In genomic region chr2:163838890-163839289, GRCh38 we compare ENCODE assay signal across 26 cellular contexts.
"Had no signal": no experiment of that assay in that cellular context is flagged by ENCODE, and none has a peak within 500 bp of the region (broad histone marks: within the 10 kb centered on the region; RNA-seq: fewer than 3 reads in every experiment).

No MANE protein-coding gene starts in this region.

- H3K27ac Mint-ChIP-seq: memory B cell; naive thymus-derived CD4-positive, alpha-beta T cell; natural killer cell treated with Interleukin-12 subunit alpha and Interleukin-12 subunit beta and Interleukin-15 and Interleukin-18, amount 100 ng/mL, for 72 hours; stimulated activated effector memory CD8-positive, alpha-beta T cell treated with anti-CD3 and anti-CD28 coated beads, Interleukin-12 subunit alpha, Interleukin-12 subunit beta, amount 100 ng/mL, for 72 hours; stimulated activated naive CD8-positive, alpha-beta T cell treated with anti-CD3 and anti-CD28 coated beads, Interleukin-15, Interleukin-2, amounts not matched to agents 100 ng/mL and 50 ng/mL, for 24 hours had no signal

- H3K36me3 ChIP-seq: left ventricle myocardium inferior, ovary, prostate gland, suprapubic skin, thoracic aorta, tibial artery, uterus had no signal

- H3K27me3 ChIP-seq: hepatocyte, ovary, suprapubic skin, tibial artery, uterus had no signal

- H3K4me1 Mint-ChIP-seq: memory B cell; naive thymus-derived CD4-positive, alpha-beta T cell; stimulated activated effector memory CD8-positive, alpha-beta T cell treated with anti-CD3 and anti-CD28 coated beads, Interleukin-12 subunit alpha, Interleukin-12 subunit beta, amount 100 ng/mL, for 72 hours had no signal

- H3K36me3 Mint-ChIP-seq: memory B cell; naive thymus-derived CD4-positive, alpha-beta T cell; natural killer cell treated with Interleukin-12 subunit alpha and Interleukin-12 subunit beta and Interleukin-15 and Interleukin-18, amount 100 ng/mL, for 72 hours; stimulated activated effector memory CD8-positive, alpha-beta T cell treated with anti-CD3 and anti-CD28 coated beads, Interleukin-12 subunit alpha, Interleukin-12 subunit beta, amount 100 ng/mL, for 72 hours had no signal

- DNase-seq: islet precursor cell; left ventricle myocardium inferior; midbrain; mucosa of descending colon; naive thymus-derived CD4-positive, alpha-beta T cell; ovary; retina; right cardiac atrium; stimulated activated CD4-positive, alpha-beta T cell treated with anti-CD3 and anti-CD28 coated beads, Interleukin-12 subunit alpha, Interleukin-12 subunit beta, amount 100 ng/mL, for 4 hours; stimulated activated CD4-positive, alpha-beta T cell treated with anti-CD3 and anti-CD28 coated beads, Interleukin-15, amount 100 ng/mL, for 24 hours; stimulated activated CD4-positive, alpha-beta T cell treated with anti-CD3 and anti-CD28 coated beads, Interleukin-2, amount 100 ng/mL, for 24 hours; stimulated activated CD4-positive, alpha-beta T cell treated with anti-CD3 and anti-CD28 coated beads, Interleukin-4, amount 100 ng/mL, for 1 hour; stimulated activated naive CD4-positive, alpha-beta T cell; tibial artery; trophoblast cell; uterus had no signal

- H3K9me3 ChIP-seq: mucosa of descending colon, ovary, prostate gland, suprapubic skin, thoracic aorta, tibial artery, uterus had no signal

- H3K27ac ChIP-seq: hepatocyte, left ventricle myocardium inferior, ovary, prostate gland, skin epidermis, suprapubic skin, thoracic aorta, tibial artery, uterus had no signal

- H3K4me3 ChIP-seq: hepatocyte, left ventricle myocardium inferior, lung, mucosa of descending colon, ovary, prostate gland, skin epidermis, suprapubic skin, thoracic aorta, tibial artery, uterus had no signal

- H3K4me2 ChIP-seq: hepatocyte had no signal

- H2AFZ ChIP-seq: hepatocyte had no signal

- H3K79me2 ChIP-seq: hepatocyte had no signal

- H3K9me3 Mint-ChIP-seq: stimulated activated naive CD8-positive, alpha-beta T cell treated with anti-CD3 and anti-CD28 coated beads, Interleukin-15, Interleukin-2, amounts not matched to agents 100 ng/mL and 50 ng/mL, for 24 hours had no signal

- H3K4me3 Mint-ChIP-seq: memory B cell; naive thymus-derived CD4-positive, alpha-beta T cell; natural killer cell treated with Interleukin-12 subunit alpha and Interleukin-12 subunit beta and Interleukin-15 and Interleukin-18, amount 100 ng/mL, for 72 hours; stimulated activated effector memory CD8-positive, alpha-beta T cell treated with anti-CD3 and anti-CD28 coated beads, Interleukin-12 subunit alpha, Interleukin-12 subunit beta, amount 100 ng/mL, for 72 hours; stimulated activated naive CD8-positive, alpha-beta T cell treated with anti-CD3 and anti-CD28 coated beads, Interleukin-15, Interleukin-2, amounts not matched to agents 100 ng/mL and 50 ng/mL, for 24 hours had no signal

- H3K27me3 Mint-ChIP-seq: memory B cell; naive thymus-derived CD4-positive, alpha-beta T cell; natural killer cell treated with Interleukin-12 subunit alpha and Interleukin-12 subunit beta and Interleukin-15 and Interleukin-18, amount 100 ng/mL, for 72 hours; stimulated activated naive CD8-positive, alpha-beta T cell treated with anti-CD3 and anti-CD28 coated beads, Interleukin-15, Interleukin-2, amounts not matched to agents 100 ng/mL and 50 ng/mL, for 24 hours had no signal

- H3K4me1 ChIP-seq: left ventricle myocardium inferior, suprapubic skin, uterus had no signal
